Comparison of ENCODE assay signal across 19 cellular contexts in the genomic region with DNA sequence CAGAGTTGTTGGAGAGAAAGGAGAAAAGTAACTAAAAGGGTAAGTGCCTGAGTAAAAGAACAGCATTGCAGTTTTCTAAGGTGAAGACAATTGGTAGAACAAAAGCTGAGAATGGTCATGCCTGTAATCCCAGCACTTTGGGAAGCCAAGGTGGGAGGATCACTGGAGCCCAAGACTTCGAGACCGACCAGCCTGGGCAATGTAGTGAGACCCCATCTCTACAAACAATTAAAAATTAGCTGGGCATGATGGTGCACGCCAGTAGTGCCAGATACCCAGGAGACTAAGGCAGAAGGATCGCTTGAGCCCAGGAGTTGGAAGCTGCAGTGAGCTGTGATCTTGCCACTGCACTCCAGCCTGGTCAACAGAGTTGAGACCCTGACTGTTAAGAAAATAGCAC.
"Had no signal": no experiment of that assay in that cellular context is flagged by ENCODE, and none has a peak within 500 bp of the region (broad histone marks: within the 10 kb centered on the region; RNA-seq: fewer than 3 reads in every experiment).

No MANE protein-coding gene starts in this region.

- H3K27me3 ChIP-seq: foreskin keratinocyte, hepatocyte, neutrophil, sigmoid colon, uterus had no signal

- H3K27ac ChIP-seq: foreskin keratinocyte, hepatocyte, left ventricle myocardium inferior, lower lobe of right lung, sigmoid colon, skin epidermis, uterus had no signal

- H3K4me3 ChIP-seq: hepatocyte, left ventricle myocardium inferior, lower lobe of right lung, sigmoid colon, skin epidermis, uterus had no signal

- H3K36me3 ChIP-seq: uterus had no signal

- DNase-seq: effector memory CD8-positive, alpha-beta T cell; foreskin keratinocyte; head of caudate nucleus; kidney; left cardiac atrium; left ventricle myocardium inferior; lower lobe of right lung; mesendoderm; naive B cell; nephron progenitor cell; sigmoid colon; stimulated activated CD4-positive, alpha-beta T cell treated with anti-CD3 and anti-CD28 coated beads, Interleukin-2, amount 100 ng/mL, for 24 hours; stimulated activated naive CD4-positive, alpha-beta T cell treated with Interleukin-2 at 50 U/mL for 16 hours; trophoblast cell; uterus had no signal

- H2AFZ ChIP-seq: hepatocyte had no signal

- ATAC-seq: effector memory CD8-positive, alpha-beta T cell; foreskin keratinocyte; left cardiac atrium; lower lobe of right lung had no signal

- H3K4me2 ChIP-seq: hepatocyte had no signal

- H3K4me1 ChIP-seq: uterus had no signal

- H3K79me2 ChIP-seq: hepatocyte had no signal

- H3K9me3 ChIP-seq: left ventricle myocardium inferior, lower lobe of right lung, neutrophil, sigmoid colon, uterus had no signal

- FAIRE-seq: colon, kidney had no signal
